In genomic region chr1:193183019-193183643, GRCh38 we compare ENCODE assay signal across 8 cellular contexts. TPM values are rescaled to one million over a fixed set of nuclear protein-coding genes. Genes with fewer than 3 reads are reported as not detected.
DNase-seq lines count a peak whose midpoint lies in the region; ATAC-seq, FAIRE-seq and TF ChIP-seq lines count a peak whose summit lies in the region.

No MANE protein-coding gene starts in this region.

- H3K9me3 ChIP-seq in lower lobe of right lung: no peaks in the 10 kb centered on the region

- H3K27ac ChIP-seq in lower lobe of right lung: no peak overlapping the region

- no peaks in the 10 kb centered on the region for H3K27me3 ChIP-seq in lower lobe of right lung (ENCODE audit: low read depth)

- H3K4me1 Mint-ChIP-seq in chondrocyte (ENCODE audit: low read depth): peaks cover 69% of the 10 kb centered on the region

- no peak for FAIRE-seq in HTR-8/SVneo (lab: Jason Lieb, UNC)

- peaks cover 33% of the 10 kb centered on the region for H3K4me1 ChIP-seq in lower lobe of right lung

- ATAC-seq in GM21423 (IDR thresholded peaks at IDR 0.05; ENCODE audit: unreplicated experiment) (peak; percentile 46), lower lobe of right lung (peak in 1 of 2 donors; percentile 76)

- TF ChIP-seq CTCF in chondrocyte (IDR thresholded peaks at IDR 0.05) (peak; percentile 97), lower lobe of right lung (IDR thresholded peaks at IDR 0.05) (peak; percentile 78)

- peak overlapping the region; percentile 65 for H3K4me3 Mint-ChIP-seq in chondrocyte (ENCODE audit: unreplicated experiment)

- H3K36me3 Mint-ChIP-seq in chondrocyte (ENCODE audit: low read depth): no peaks in the 10 kb centered on the region

- peak overlapping the region; percentile 47 for H3K4me3 ChIP-seq in lower lobe of right lung

- H3K36me3 ChIP-seq in lower lobe of right lung: no peaks in the 10 kb centered on the region

- intact Hi-C loops in lower lobe of right lung (cut with DNase I): no loop called here

- no peaks in the 10 kb centered on the region for H3K9me3 Mint-ChIP-seq in chondrocyte (ENCODE audit: low read depth)

- peak overlapping the region; percentile 52 for H3K27ac Mint-ChIP-seq in chondrocyte (ENCODE audit: unreplicated experiment)

- DNase-seq in DMS53 treated with DMSO at 0.1 percent for 48 hours (lab: John Stamatoyannopoulos, UW; ENCODE audit: unreplicated experiment) (peak; percentile 67), HTR-8/SVneo (ENCODE audit: insufficient read length, low spot score) (peak; percentile 5), NOMO-1 treated with DMSO at 0.1 percent for 48 hours (lab: John Stamatoyannopoulos, UW; ENCODE audit: unreplicated experiment) (peak; percentile 34), chondrocyte (ENCODE audit: low spot score) (no peak), lower lobe of right lung (no peak), KG1 (lab: John Stamatoyannopoulos, UW) (no peak), GDM1 (lab: John Stamatoyannopoulos, UW) (no peak)

- no peaks in the 10 kb centered on the region for H3K27me3 Mint-ChIP-seq in chondrocyte (ENCODE audit: low read depth)

RNA-seq across cellular contexts. Expression of gene B3GALT2, which starts 3.3 kb away (rescaled TPM):
- total RNA-seq in chondrocyte (7.6 to 13.5 TPM (median 7.9 TPM) in 3 replicates), lower lobe of right lung (3.8 TPM)

Comparison
In these comparisons a context has a peak if more than half of its experiments do, and no peak if none do; other contexts are left out.
1. DNase-seq: peak in DMS53 treated with DMSO at 0.1 percent for 48 hours (single experiment), HTR-8/SVneo (single experiment) and NOMO-1 treated with DMSO at 0.1 percent for 48 hours (single experiment); none in chondrocyte (single experiment), lower lobe of right lung (single experiment), KG1 (single experiment) and GDM1 (single experiment).